Comparison of ENCODE assay signal across 8 cellular contexts in genomic region chr11:9137293-9138132, GRCh38. TPM values are rescaled to one million over a fixed set of nuclear protein-coding genes. Genes with fewer than 3 reads are reported as not detected.
DNase-seq lines count a peak whose midpoint lies in the region; ATAC-seq and TF ChIP-seq lines count a peak whose summit lies in the region.

No MANE protein-coding gene starts in this region.

- H4K20me1 ChIP-seq in KMS-11 (ENCODE audit: insufficient read depth) (no peaks in the 10 kb centered on the region), fibroblast of lung (ENCODE audit: control insufficient read depth, extremely low read depth, insufficient read depth, low read length) (no peaks in the 10 kb centered on the region)

- no peak overlapping the region for H3K4me2 ChIP-seq in KMS-11
- H3K4me2 ChIP-seq in fibroblast of lung (ENCODE audit: extremely low read depth, insufficient read depth, low read length) = no peak overlapping the region

- H3K9ac ChIP-seq in KMS-11 (no peak overlapping the region), fibroblast of lung (ENCODE audit: insufficient read depth, low read length) (no peak overlapping the region)

- H3K4me3 ChIP-seq in KMS-11 (IDR thresholded peaks at IDR 0.05; ENCODE audit: insufficient read depth, low read depth, low read length) = no peak overlapping the region
- H3K4me3 ChIP-seq in fibroblast of lung (replicated peaks in 1 of 4; ENCODE audit: control extremely low read depth in 1 of 4, insufficient read depth in 1 of 4, low read depth in 3 of 4, low read length in 4 of 4) = no peak overlapping the region

- peak; percentile 95 for ATAC-seq in GM21447 (IDR thresholded peaks at IDR 0.05; ENCODE audit: unreplicated experiment)

- H2AFZ ChIP-seq in KMS-11 (ENCODE audit: low read depth) (no peak overlapping the region), fibroblast of lung (ENCODE audit: low read length) (no peak overlapping the region)

- BruUV-seq in Calu3 (replicated peaks; lab: Mats Ljungman, UMichigan) = no TSS peak

- no peak overlapping the region for H3K27ac ChIP-seq in KMS-11
- no peak overlapping the region for H3K27ac ChIP-seq in fibroblast of lung (ENCODE audit: insufficient read depth, low read length)
- H3K27ac ChIP-seq in substantia nigra (ENCODE audit: low read depth, low read length, poor library complexity, severe bottlenecking) = peak overlapping the region; percentile 44

- H3K9me3 ChIP-seq in fibroblast of lung (ENCODE audit: control insufficient read depth, insufficient read depth, low read depth, low read length) = no peaks in the 10 kb centered on the region

- CTCF ChIA-PET in Calu3 (lab: Charles Lee) = interaction anchor here (0.6 to 2.2 kb wide), 14 partner anchors 8 to 222 kb away, joined by 3 to 62 read pairs (median 4); partner anchors contain the start of gene TMEM9B

- H3K4me3 Mint-ChIP-seq in Calu3 (ENCODE audit: low read depth, unreplicated experiment) = no peak overlapping the region
- H3K4me3 Mint-ChIP-seq in activated T-helper 1 cell treated with anti-CD3 and anti-CD28 coated beads, Interleukin-12 subunit alpha, Interleukin-12 subunit beta, Interleukin-2, Interleukin-4 antibody, amounts not matched to agents 30 ng/mL and 10 ng/mL and 1 ng/mL, durations not matched to agents 14 hours and 24 hours and 36 hours = peak overlapping the region; percentile 4
- H3K4me3 Mint-ChIP-seq in neural crest cell = no peak overlapping the region

- intact Hi-C loops in Calu3 (cut with micrococcal nuclease; ENCODE audit: unreplicated experiment) = loop anchor here (1.0 kb wide), 1 partner anchor 122 kb away; no protein-coding TSS in a partner anchor
- intact Hi-C loops in activated T-helper 1 cell treated with anti-CD3 and anti-CD28 coated beads, Interleukin-12 subunit alpha, Interleukin-12 subunit beta, Interleukin-2, Interleukin-4 antibody, amounts not matched to agents 30 ng/mL and 10 ng/mL and 1 ng/mL, durations not matched to agents 14 hours and 24 hours and 36 hours (cut with micrococcal nuclease) = loop anchor here (1.0 to 5.0 kb wide), 7 partner anchors 77 to 455 kb away; partner anchors contain the start of genes NRIP3, RPL27A, TMEM9B and TRIM66

- peak; percentile 81 for DNase-seq in Calu3
- peak; percentile 57 for DNase-seq in activated T-helper 1 cell treated with anti-CD3 and anti-CD28 coated beads, Interleukin-12 subunit alpha, Interleukin-12 subunit beta, Interleukin-2, Interleukin-4 antibody, amounts not matched to agents 30 ng/mL and 10 ng/mL and 1 ng/mL, durations not matched to agents 14 hours and 24 hours and 36 hours (ENCODE audit: low spot score)
- DNase-seq in fibroblast of lung (ENCODE audit: low read depth in 2 of 2) = peak; percentile 54 to 69
- peak; percentile 83 for DNase-seq in neural crest cell (ENCODE audit: low read depth, low spot score)
- peak in 44 of 49 donors; percentile 7 to 82 (median 52) for DNase-seq in substantia nigra (lab: John Stamatoyannopoulos, UW)

- H3K36me3 Mint-ChIP-seq in Calu3 (ENCODE audit: insufficient read depth, unreplicated experiment) (peaks cover 9% of the 10 kb centered on the region), neural crest cell (ENCODE audit: low read depth) (peaks cover 22% of the 10 kb centered on the region)
- H3K36me3 Mint-ChIP-seq in activated T-helper 1 cell treated with anti-CD3 and anti-CD28 coated beads, Interleukin-12 subunit alpha, Interleukin-12 subunit beta, Interleukin-2, Interleukin-4 antibody, amounts not matched to agents 30 ng/mL and 10 ng/mL and 1 ng/mL, durations not matched to agents 14 hours and 24 hours and 36 hours (ENCODE audit: low read depth) = peaks cover 25% of the 10 kb centered on the region

- peak overlapping the region; percentile 8 for H3K27ac Mint-ChIP-seq in Calu3 (ENCODE audit: unreplicated experiment)
- H3K27ac Mint-ChIP-seq in activated T-helper 1 cell treated with anti-CD3 and anti-CD28 coated beads, Interleukin-12 subunit alpha, Interleukin-12 subunit beta, Interleukin-2, Interleukin-4 antibody, amounts not matched to agents 30 ng/mL and 10 ng/mL and 1 ng/mL, durations not matched to agents 14 hours and 24 hours and 36 hours = peak overlapping the region; percentile 72
- no peak overlapping the region for H3K27ac Mint-ChIP-seq in neural crest cell (ENCODE audit: unreplicated experiment)

- H3K27me3 ChIP-seq in KMS-11 (ENCODE audit: insufficient read depth, low read depth) (no peaks in the 10 kb centered on the region), fibroblast of lung (ENCODE audit: control insufficient read depth, insufficient read depth, low read length) (no peaks in the 10 kb centered on the region)

- TF ChIP-seq CTCF in Calu3 (IDR thresholded peaks at IDR 0.05; ENCODE audit: unreplicated experiment) = peak; percentile 75
- TF ChIP-seq CTCF in KMS-11 (conservative IDR thresholded peaks at IDR 0.05; ENCODE audit: low read depth, low read length) = peak; percentile 90
- peak; percentile 96 to 98 for TF ChIP-seq CTCF in fibroblast of lung (conservative IDR thresholded peaks at IDR 0.05 in 1 of 2, IDR thresholded peaks at IDR 0.05 in 1 of 2; ENCODE audit: low read depth in 1 of 2, low read length in 2 of 2)
- peak; percentile 93 for TF ChIP-seq CTCF in neural crest cell (conservative IDR thresholded peaks at IDR 0.05)

- H3K27me3 Mint-ChIP-seq in Calu3 (ENCODE audit: unreplicated experiment) (no peaks in the 10 kb centered on the region), neural crest cell (ENCODE audit: low read depth) (no peaks in the 10 kb centered on the region)
- no peaks in the 10 kb centered on the region for H3K27me3 Mint-ChIP-seq in activated T-helper 1 cell treated with anti-CD3 and anti-CD28 coated beads, Interleukin-12 subunit alpha, Interleukin-12 subunit beta, Interleukin-2, Interleukin-4 antibody, amounts not matched to agents 30 ng/mL and 10 ng/mL and 1 ng/mL, durations not matched to agents 14 hours and 24 hours and 36 hours (ENCODE audit: insufficient read depth)

- H3K4me1 ChIP-seq in KMS-11 (ENCODE audit: low read depth, poor library complexity, severe bottlenecking) (peaks cover 3% of the 10 kb centered on the region), fibroblast of lung (ENCODE audit: control insufficient read depth, extremely low read depth, insufficient read depth, low read length) (peaks cover 6% of the 10 kb centered on the region)

- H3K4me1 Mint-ChIP-seq in Calu3 (ENCODE audit: low read depth, unreplicated experiment) (peaks cover 34% of the 10 kb centered on the region), neural crest cell (no peaks in the 10 kb centered on the region)
- H3K4me1 Mint-ChIP-seq in activated T-helper 1 cell treated with anti-CD3 and anti-CD28 coated beads, Interleukin-12 subunit alpha, Interleukin-12 subunit beta, Interleukin-2, Interleukin-4 antibody, amounts not matched to agents 30 ng/mL and 10 ng/mL and 1 ng/mL, durations not matched to agents 14 hours and 24 hours and 36 hours (ENCODE audit: low read depth) = peaks cover 29% of the 10 kb centered on the region

- H3K9me3 Mint-ChIP-seq in Calu3 (ENCODE audit: low read depth, unreplicated experiment) (no peaks in the 10 kb centered on the region), neural crest cell (no peaks in the 10 kb centered on the region)
- no peaks in the 10 kb centered on the region for H3K9me3 Mint-ChIP-seq in activated T-helper 1 cell treated with anti-CD3 and anti-CD28 coated beads, Interleukin-12 subunit alpha, Interleukin-12 subunit beta, Interleukin-2, Interleukin-4 antibody, amounts not matched to agents 30 ng/mL and 10 ng/mL and 1 ng/mL, durations not matched to agents 14 hours and 24 hours and 36 hours

- H3K36me3 ChIP-seq in KMS-11 (ENCODE audit: insufficient read depth) (no peaks in the 10 kb centered on the region), fibroblast of lung (ENCODE audit: control insufficient read depth, insufficient read depth, low read length) (peaks cover 4% of the 10 kb centered on the region)

- H3K79me2 ChIP-seq in KMS-11 (ENCODE audit: insufficient read depth, low read depth) (no peaks in the 10 kb centered on the region), fibroblast of lung (ENCODE audit: control insufficient read depth, insufficient read depth, low read length) (no peaks in the 10 kb centered on the region)

TF ChIP-seq in PFSK-1, 5 proteins besides CTCF, POLR2A, EP300 and RAD21:
- TF ChIP-seq TAF1 (IDR thresholded peaks at IDR 0.05; ENCODE audit: borderline replicate concordance, insufficient read depth, low read length) (no peak), POLR2AphosphoS5 (IDR thresholded peaks at IDR 0.05; ENCODE audit: low read depth, low read length) (0 out of 2 replicates have a peak, but pooled peaks have one; percentile 10), FOXP2 (optimal IDR thresholded peaks at IDR 0.05; ENCODE audit: borderline replicate concordance, extremely low read depth, extremely low read length, insufficient read depth) (peak; percentile 50)

RNA-seq across cellular contexts. Expression of gene SCUBE2, which starts 46.1 kb away (rescaled TPM):
- total RNA-seq in Calu3 (2022) (not detected in 2 replicates), fibroblast of lung (1.8 TPM in 2 replicates), neural crest cell (7.5 and 11.0 TPM in 2 replicates)
- not detected for polyA plus RNA-seq in PFSK-1 (2012; ENCODE audit: insufficient read length, low read depth)
- not detected in 2 replicates for total RNA-seq in activated T-helper 1 cell treated with anti-CD3 and anti-CD28 coated beads, Interleukin-12 subunit alpha, Interleukin-12 subunit beta, Interleukin-2, Interleukin-4 antibody, amounts not matched to agents 30 ng/mL and 10 ng/mL and 1 ng/mL, durations not matched to agents 14 hours and 24 hours and 36 hours
- 0.61 and 1.1 TPM in 2 replicates for polyA plus RNA-seq in fibroblast of lung
- polyA plus RNA-seq in fibroblast of lung (2012) = 1.2 and 1.4 TPM in 2 replicates
- polyA minus RNA-seq in fibroblast of lung (ENCODE audit: low replicate concordance) = 0.12 and 1.2 TPM in 2 replicates
